In genomic region chr1:2174348-2175054, GRCh38 we compare ENCODE assay signal across 8 cellular contexts. TPM values are rescaled to one million over a fixed set of nuclear protein-coding genes. Genes with fewer than 3 reads are reported as not detected.
DNase-seq lines count a peak whose midpoint lies in the region; ATAC-seq and TF ChIP-seq lines count a peak whose summit lies in the region.

No MANE protein-coding gene starts in this region.

- DNase-seq in AG04450 (ENCODE audit: low read depth, low spot score) (no peak), NCI-H2227 (lab: John Stamatoyannopoulos, UW; ENCODE audit: unreplicated experiment) (peak; percentile 59), esophagus muscularis mucosa (ENCODE audit: extremely low spot score) (no peak), vagina (ENCODE audit: extremely low spot score in 2 of 2) (no peak), activated gamma-delta T cell (lab: John Stamatoyannopoulos, UW) (no peak)
- peak; percentile 43 for DNase-seq in activated CD8-positive, alpha-beta T cell treated with anti-CD3 and anti-CD28 coated beads, Interleukin-2, amount 10 ng/mL, durations not matched to agents 7 days and 5 days

- no peak for TF ChIP-seq POLR2A in esophagus muscularis mucosa (IDR thresholded peaks at IDR 0.05; ENCODE audit: low read depth)
- no peak for TF ChIP-seq POLR2A in vagina (IDR thresholded peaks at IDR 0.05)

- H3K4me3 Mint-ChIP-seq in activated CD8-positive, alpha-beta T cell treated with anti-CD3 and anti-CD28 coated beads, Interleukin-2, amount 10 ng/mL, durations not matched to agents 7 days and 5 days = no peak overlapping the region

- H3K4me1 ChIP-seq in esophagus muscularis mucosa (peaks cover 5 to 21% (median 11%) of the 10 kb centered on the region in 4 donors), muscle layer of duodenum (ENCODE audit: control insufficient read depth in 1 of 2, insufficient read depth in 2 of 2, low read length in 2 of 2) (peaks cover 0 to 4% of the 10 kb centered on the region in 2 donors), vagina (peaks cover 13% of the 10 kb centered on the region)

- 9% methylated on average over 26 of the region's 31 CpGs for WGBS in esophagus muscularis mucosa

- H3K36me3 ChIP-seq in esophagus muscularis mucosa (peaks cover 0 to 5% (median 0%) of the 10 kb centered on the region in 4 donors), muscle layer of duodenum (ENCODE audit: control insufficient read depth in 1 of 2, insufficient read depth in 2 of 2, low read length in 2 of 2) (no peaks in the 10 kb centered on the region), vagina (no peaks in the 10 kb centered on the region)

- H3K36me3 Mint-ChIP-seq in activated CD8-positive, alpha-beta T cell treated with anti-CD3 and anti-CD28 coated beads, Interleukin-2, amount 10 ng/mL, durations not matched to agents 7 days and 5 days (ENCODE audit: low read depth) = no peaks in the 10 kb centered on the region

- TF ChIP-seq EP300 in esophagus muscularis mucosa (IDR thresholded peaks at IDR 0.05) = no peak

- POLR2A ChIA-PET in AG04450 (lab: Yijun Ruan, JAX) = interaction anchor here (0.8 kb wide), 1 partner anchor 101 kb away, joined by 3 read pairs; no protein-coding TSS in a partner anchor
- POLR2A ChIA-PET in activated CD8-positive, alpha-beta T cell treated with anti-CD3 and anti-CD28 coated beads, Interleukin-2, amount 10 ng/mL, durations not matched to agents 7 days and 5 days (lab: Charles Lee) = interaction anchor here (0.9 to 1.2 kb wide), 3 partner anchors 22 to 84 kb away, joined by 3 to 4 read pairs (median 4); no protein-coding TSS in a partner anchor

- CTCF ChIA-PET in AG04450 (lab: Charles Lee) = interaction anchor here (0.5 to 2.7 kb wide), 49 partner anchors 8 to 476 kb away, joined by 3 to 41 read pairs (median 4); partner anchors contain the start of genes FAAP20 and PANK4
- CTCF ChIA-PET in activated CD8-positive, alpha-beta T cell treated with anti-CD3 and anti-CD28 coated beads, Interleukin-2, amount 10 ng/mL, durations not matched to agents 7 days and 5 days (lab: Charles Lee) = interaction anchor here (0.7 to 4.0 kb wide), 22 partner anchors 9 to 214 kb away, joined by 3 to 42 read pairs (median 6); partner anchors contain the start of gene FAAP20

- H3K27me3 Mint-ChIP-seq in activated CD8-positive, alpha-beta T cell treated with anti-CD3 and anti-CD28 coated beads, Interleukin-2, amount 10 ng/mL, durations not matched to agents 7 days and 5 days (ENCODE audit: low read depth) = no peaks in the 10 kb centered on the region

- H3K4me1 Mint-ChIP-seq in activated CD8-positive, alpha-beta T cell treated with anti-CD3 and anti-CD28 coated beads, Interleukin-2, amount 10 ng/mL, durations not matched to agents 7 days and 5 days (ENCODE audit: low read depth) = no peaks in the 10 kb centered on the region

- no peaks in the 10 kb centered on the region for H3K27me3 ChIP-seq in AG04450 (ENCODE audit: control insufficient read depth, insufficient read depth, low read length)
- H3K27me3 ChIP-seq in esophagus muscularis mucosa = no peaks in the 10 kb centered on the region
- H3K27me3 ChIP-seq in muscle layer of duodenum (ENCODE audit: low read depth, low read length) = no peaks in the 10 kb centered on the region
- no peaks in the 10 kb centered on the region for H3K27me3 ChIP-seq in vagina

- H3K27ac ChIP-seq in AG04450 (ENCODE audit: low read depth, low read length) (no peak overlapping the region), esophagus muscularis mucosa (replicated peaks in 1 of 4) (peak overlapping the region; percentile 42 to 69 (median 66)), muscle layer of duodenum (ENCODE audit: low read length) (no peak overlapping the region), vagina (peak overlapping the region; percentile 45)

- ATAC-seq in activated CD8-positive, alpha-beta T cell treated with anti-CD3 and anti-CD28 coated beads, Interleukin-2, amount 10 ng/mL, durations not matched to agents 7 days and 5 days = peak; percentile 68

- intact Hi-C loops in esophagus muscularis mucosa (cut with DNase I) (loop anchor here (1.0 kb wide), 1 partner anchor 42 kb away; no protein-coding TSS in a partner anchor), vagina (cut with DNase I) (loop anchor here (5.0 kb wide), 1 partner anchor 42 kb away; no protein-coding TSS in a partner anchor)

- TF ChIP-seq CTCF in AG04450 (IDR thresholded peaks at IDR 0.05; ENCODE audit: low read depth, low read length) (peak; percentile 94), GM12875 (IDR thresholded peaks at IDR 0.05; ENCODE audit: borderline replicate concordance, insufficient read depth, low read depth, low read length) (peak; percentile 94), esophagus muscularis mucosa (IDR thresholded peaks at IDR 0.05) (peak; percentile 88 to 99 (median 91)), vagina (IDR thresholded peaks at IDR 0.05) (peak; percentile 65 to 81 (median 78))

- H3K4me3 ChIP-seq in AG04450 (ENCODE audit: low read depth, low read length) (peak overlapping the region; percentile 42), GM12875 (ENCODE audit: low read depth, low read length) (no peak overlapping the region), esophagus muscularis mucosa (peak overlapping the region; percentile 54 to 62 (median 58)), muscle layer of duodenum (ENCODE audit: low read depth in 1 of 2, low read length in 2 of 2) (peak overlapping the region; percentile 60 to 64), vagina (peak overlapping the region; percentile 40 to 55)

- H3K27ac Mint-ChIP-seq in activated CD8-positive, alpha-beta T cell treated with anti-CD3 and anti-CD28 coated beads, Interleukin-2, amount 10 ng/mL, durations not matched to agents 7 days and 5 days = no peak overlapping the region

- peaks cover under 1% of the 10 kb centered on the region; the same call in 1 of the 2 replicates for H3K9me3 ChIP-seq in AG04450 (ENCODE audit: control insufficient read depth, insufficient read depth, low read length)
- no peaks in the 10 kb centered on the region for H3K9me3 ChIP-seq in esophagus muscularis mucosa
- H3K9me3 ChIP-seq in muscle layer of duodenum (ENCODE audit: control insufficient read depth in 1 of 2, low read length in 2 of 2) = no peaks in the 10 kb centered on the region
- no peaks in the 10 kb centered on the region for H3K9me3 ChIP-seq in vagina

- H3K9me3 Mint-ChIP-seq in activated CD8-positive, alpha-beta T cell treated with anti-CD3 and anti-CD28 coated beads, Interleukin-2, amount 10 ng/mL, durations not matched to agents 7 days and 5 days (ENCODE audit: insufficient read depth) = no peaks in the 10 kb centered on the region

RNA-seq across cellular contexts. Expression of gene FAAP20, which starts 20.1 kb away (rescaled TPM):
- 9.7 and 12.6 TPM in 2 replicates for polyA plus RNA-seq in AG04450 (2011; rRNA removed)
- polyA minus RNA-seq in AG04450 (2011; rRNA and poly(A)+ RNA removed) = 4.9 and 5.7 TPM in 2 replicates
- 10 to 100 TPM; 69.7 to 74.4 TPM for total RNA-seq in activated CD8-positive, alpha-beta T cell treated with anti-CD3 and anti-CD28 coated beads, Interleukin-2, amount 10 ng/mL, durations not matched to agents 7 days and 5 days
- total RNA-seq in esophagus muscularis mucosa (10 to 100 TPM; 37.9 to 81.7 (median 55.7) TPM), vagina (92.3 TPM)

RNA-seq across cellular contexts. Expression of gene SKI, which starts 53.6 kb away (rescaled TPM):
- polyA plus RNA-seq in AG04450 (2011; rRNA removed) = 6.7 and 9.0 TPM in 2 replicates
- 6.7 and 9.0 TPM in 2 replicates for polyA minus RNA-seq in AG04450 (2011; rRNA and poly(A)+ RNA removed)
- 10 to 100 TPM; 41.2 to 41.4 TPM for total RNA-seq in activated CD8-positive, alpha-beta T cell treated with anti-CD3 and anti-CD28 coated beads, Interleukin-2, amount 10 ng/mL, durations not matched to agents 7 days and 5 days
- 100 to 1,000 TPM in 2 of 4 donors, 10 to 100 TPM in 2; 70.1 to 190 (median 124) TPM for total RNA-seq in esophagus muscularis mucosa
- 53.8 TPM for total RNA-seq in vagina

Comparison
In these comparisons a context has a peak if more than half of its experiments do, and no peak if none do; other contexts are left out.
1. DNase-seq: peak in NCI-H2227 (single experiment) and activated CD8-positive, alpha-beta T cell treated with anti-CD3 and anti-CD28 coated beads, Interleukin-2, amount 10 ng/mL, durations not matched to agents 7 days and 5 days (single experiment); none in AG04450 (single experiment), esophagus muscularis mucosa (single experiment), vagina (0 of 2) and activated gamma-delta T cell (single experiment).
2. H3K27ac ChIP-seq: peak in esophagus muscularis mucosa (4 of 4) and vagina (single experiment); none in AG04450 (single experiment) and muscle layer of duodenum (single experiment).
3. Peak in every context shown above with its lines, with median percentiles within 50 percentile points of each other: CTCF ChIP-seq.